Comparison of ENCODE assay signal across 37 cellular contexts in the genomic region with DNA sequence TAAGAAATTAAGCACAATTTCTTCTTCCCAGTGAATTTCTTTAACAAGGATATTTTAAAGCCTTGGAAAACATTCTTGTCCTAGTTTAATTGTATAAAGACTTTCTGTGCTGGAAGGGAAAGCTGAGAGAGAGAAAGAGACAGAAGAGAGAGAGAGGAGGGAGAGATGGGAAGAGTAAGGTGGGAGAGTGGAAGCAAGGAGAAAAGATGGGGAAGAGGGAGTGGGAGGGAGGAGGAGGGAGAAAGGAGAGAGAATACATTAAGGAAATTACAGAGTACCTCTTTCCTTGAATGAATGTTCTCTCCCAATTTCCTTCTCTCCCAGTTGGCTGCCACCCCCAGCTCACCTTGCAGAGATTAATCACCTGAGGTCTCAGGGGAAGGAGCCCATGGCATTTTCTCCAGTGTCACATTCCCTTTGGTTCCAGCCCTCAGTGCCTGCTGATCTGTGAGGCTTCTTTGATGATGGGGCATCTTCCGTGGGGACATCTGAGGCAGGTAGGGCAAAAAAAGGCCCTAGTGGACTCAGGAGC. TPM values are rescaled to one million over a fixed set of nuclear protein-coding genes. Genes with fewer than 3 reads are reported as not detected.
"Had no signal": no experiment of that assay in that cellular context is flagged by ENCODE, and none has a peak within 500 bp of the region (broad histone marks: within the 10 kb centered on the region; RNA-seq: fewer than 3 reads in every experiment).

No MANE protein-coding gene starts in this region.

- DNase-seq: activated B cell treated with CpG ODN at 0.5 μM for 24 hours; activated CD4-positive, alpha-beta memory T cell treated with anti-CD3 and anti-CD28 coated beads for 36 hours; activated CD4-positive, alpha-beta T cell treated with anti-CD3 and anti-CD28 coated beads for 4 hours; activated CD4-positive, alpha-beta T cell treated with anti-CD3 and anti-CD28 coated beads, Interleukin-2, amount 10 ng/mL, durations not matched to agents 24 days and 14 days; activated CD4-positive, alpha-beta T cell treated with anti-CD3 and anti-CD28 coated beads, Interleukin-2, amount 50 U/mL, for 1 hour; activated CD4-positive, alpha-beta T cell treated with anti-CD3 and anti-CD28 coated beads, Interleukin-2, amount 50 U/mL, for 4 hours; activated CD4-positive, CD25-positive, alpha-beta regulatory T cell treated with anti-CD3 and anti-CD28 coated beads, Interleukin-2, amount 50 U/mL, for 72 hours; activated CD8-positive, alpha-beta memory T cell treated with anti-CD3 and anti-CD28 coated beads, Interleukin-2, amount 50 U/mL, for 4 hours; activated CD8-positive, alpha-beta T cell treated with anti-CD3 and anti-CD28 coated beads for 36 hours; activated effector memory CD4-positive, alpha-beta T cell treated with anti-CD3 and anti-CD28 coated beads, Interleukin-2, amount 50 U/mL, for 16 hours; activated gamma-delta T cell treated with Interleukin-2 at 50 U/mL for 16 hours; activated naive CD4-positive, alpha-beta T cell; activated naive CD4-positive, alpha-beta T cell treated with anti-CD3 and anti-CD28 coated beads for 36 hours; activated naive CD4-positive, alpha-beta T cell treated with anti-CD3 and anti-CD28 coated beads, Interleukin-2, amount 50 U/mL, for 16 hours; activated naive CD8-positive, alpha-beta T cell treated with anti-CD3 and anti-CD28 coated beads for 36 hours; activated T-cell treated with anti-CD3 and anti-CD28 coated beads for 4 hours; activated T-cell treated with anti-CD3 and anti-CD28 coated beads, Interleukin-2, amount 50 U/mL, for 1 hour; activated T-cell treated with anti-CD3 and anti-CD28 coated beads, Interleukin-2, amount 50 U/mL, for 4 hours; activated T-cell treated with anti-CD3 and anti-CD28 coated beads, Interleukin-2, amount 50 U/mL, for 72 hours; adrenal gland; amniotic stem cell; aorta; body of pancreas; brain microvascular endothelial cell; central memory CD4-positive, alpha-beta T cell; T-helper 1 cell; T-helper 2 cell; T-helper 9 cell had no signal

- H3K27me3 ChIP-seq: body of pancreas had no signal

- H3K4me3 ChIP-seq: adrenal gland, body of pancreas, cardiac muscle cell had no signal

- H3K36me3 ChIP-seq: adrenal gland, brain microvascular endothelial cell, cardiac muscle cell had no signal

- ATAC-seq: activated CD8-positive, alpha-beta T cell treated with anti-CD3 and anti-CD28 coated beads for 36 hours; activated naive CD4-positive, alpha-beta T cell treated with anti-CD3 and anti-CD28 coated beads, Interleukin-2, amount 50 U/mL, for 72 hours; activated T-cell treated with anti-CD3 and anti-CD28 coated beads, Interleukin-2, amount 50 U/mL, for 4 hours; activated T-cell treated with anti-CD3 and anti-CD28 coated beads, Interleukin-2, amount 50 U/mL, for 72 hours; activated T-helper 17 cell treated with anti-CD3 and anti-CD28 coated beads, Interleukin-2, amount 50 U/mL, for 72 hours; body of pancreas had no signal

- H3K27ac ChIP-seq: adrenal gland, body of pancreas, brain microvascular endothelial cell, cardiac muscle cell, VCaP had no signal

- H3K9me3 ChIP-seq: adrenal gland, body of pancreas had no signal

RNA-seq across cellular contexts. Expression of a gene that starts 32.4 kb away (rescaled TPM):
- total RNA-seq: activated B cell treated with CpG ODN at 0.5 μM for 24 hours; activated CD4-positive, alpha-beta memory T cell treated with anti-CD3 and anti-CD28 coated beads for 36 hours; activated CD4-positive, alpha-beta T cell treated with anti-CD3 and anti-CD28 coated beads, Interleukin-2, amount 10 ng/mL, durations not matched to agents 24 days and 14 days; activated CD8-positive, alpha-beta memory T cell treated with anti-CD3 and anti-CD28 coated beads for 36 hours; activated CD8-positive, alpha-beta T cell treated with anti-CD3 and anti-CD28 coated beads for 36 hours; activated naive CD4-positive, alpha-beta T cell treated with anti-CD3 and anti-CD28 coated beads for 36 hours; activated naive CD4-positive, alpha-beta T cell treated with anti-CD3 and anti-CD28 coated beads, Interleukin-2, amount 50 U/mL, for 72 hours; activated naive CD8-positive, alpha-beta T cell treated with anti-CD3 and anti-CD28 coated beads for 36 hours; activated T-cell treated with anti-CD3 and anti-CD28 coated beads, Interleukin-2, amount 50 U/mL, for 4 hours; activated T-cell treated with anti-CD3 and anti-CD28 coated beads, Interleukin-2, amount 50 U/mL, for 72 hours; activated T-helper 1 cell treated with anti-CD3 and anti-CD28 coated beads, Interleukin-12 subunit alpha, Interleukin-12 subunit beta, Interleukin-2, Interleukin-4 antibody, amounts not matched to agents 30 ng/mL and 10 ng/mL and 1 ng/mL, durations not matched to agents 14 hours and 24 hours and 36 hours; activated T-helper 17 cell treated with anti-CD3 and anti-CD28 coated beads, Interleukin-2, amount 50 U/mL, for 72 hours; adrenal gland; aorta; astrocyte; body of pancreas; bronchial epithelial cell; cardiac muscle cell; cerebellum had no signal

RNA-seq across cellular contexts. Expression of a gene that starts 54.8 kb away (rescaled TPM):
- total RNA-seq: bronchial epithelial cell had no signal
